10 cellular contexts compared by ENCODE assay signal in genomic region chr12:93229494-93230310, GRCh38.
DNase-seq lines count a peak whose midpoint lies in the region; ATAC-seq and TF ChIP-seq lines count a peak whose summit lies in the region.
"Had no signal": no experiment of that assay in that cellular context is flagged by ENCODE, and none has a peak within 500 bp of the region (broad histone marks: within the 10 kb centered on the region; RNA-seq: fewer than 3 reads in every experiment).

No MANE protein-coding gene starts in this region.

- intact Hi-C loops in OCI-LY7 (cut with micrococcal nuclease; ENCODE audit: unreplicated experiment): no loop called here

- WGBS in mesodermal cell (ENCODE audit: insufficient coverage in 2 of 2), 2 experiments: 71 to 100% methylated on average over 2 to 4 of the region's 6 CpGs

- H4K20me1 ChIP-seq in OCI-LY7 (ENCODE audit: insufficient read depth, low read length): no peaks in the 10 kb centered on the region

- H3K4me2 ChIP-seq in OCI-LY7 (ENCODE audit: low read length): no peak overlapping the region

- H3K36me3 ChIP-seq in mesodermal cell (ENCODE audit: control insufficient read depth, insufficient read depth, low read length): no peaks in the 10 kb centered on the region
- no peaks in the 10 kb centered on the region for H3K36me3 ChIP-seq in OCI-LY7 (ENCODE audit: insufficient read depth, low read length)
- H3K36me3 ChIP-seq: upper lobe of left lung had no signal

- no peak overlapping the region for H2AFZ ChIP-seq in OCI-LY7 (ENCODE audit: low read length)

- POLR2A ChIA-PET in OCI-LY7 (lab: Charles Lee): no interaction called here

- no TSS peak for BruUV-seq in OCI-LY7 (replicated peaks; lab: Mats Ljungman, UMichigan)

- no peak for TF ChIP-seq POLR2A in NB4 (IDR thresholded peaks at IDR 0.05; ENCODE audit: extremely low read depth, insufficient read length)

- H3K9me2 ChIP-seq in OCI-LY7 (ENCODE audit: insufficient read depth, low read length): no peaks in the 10 kb centered on the region

- DNase-seq in COLO829 (ENCODE audit: low spot score) (peak; percentile 54), NB4 (ENCODE audit: low read depth) (peak; percentile 44), cardiac fibroblast (ENCODE audit: low read depth in 2 of 2) (peak; percentile 82 to 96), OCI-LY7 (ENCODE audit: low spot score) (no peak)
- no peak for DNase-seq in stimulated activated naive CD4-positive, alpha-beta T cell treated with Interleukin-2 at 50 U/mL for 16 hours (lab: John Stamatoyannopoulos, UW)
- DNase-seq in activated CD4-positive, CD25-positive, alpha-beta regulatory T cell (lab: John Stamatoyannopoulos, UW): no peak
- DNase-seq: T-helper 2 cell, upper lobe of left lung had no signal

- H3K4me1 ChIP-seq in mesodermal cell (ENCODE audit: control insufficient read depth, insufficient read depth, low read length, poor library complexity, severe bottlenecking) (peaks cover 5% of the 10 kb centered on the region), OCI-LY7 (ENCODE audit: insufficient read depth, low read length, poor library complexity, severe bottlenecking) (no peaks in the 10 kb centered on the region)
- H3K4me1 ChIP-seq: upper lobe of left lung had no signal

- H3K4me3 ChIP-seq in NB4 (ENCODE audit: low read depth, low read length) (no peak overlapping the region), cardiac fibroblast (replicated peaks in 1 of 2; ENCODE audit: low read depth in 2 of 2, low read length in 2 of 2) (no peak overlapping the region), mesodermal cell (ENCODE audit: extremely low read depth, insufficient read depth, low read length, poor library complexity, severe bottlenecking) (no peak overlapping the region), OCI-LY7 (ENCODE audit: low read depth, low read length, poor library complexity, severe bottlenecking) (no peak overlapping the region)
- H3K4me3 ChIP-seq: upper lobe of left lung had no signal

- no peaks in the 10 kb centered on the region for H3K79me2 ChIP-seq in OCI-LY7 (ENCODE audit: insufficient read depth, low read depth, low read length)

- H3K27ac ChIP-seq in mesodermal cell (ENCODE audit: low read depth, low read length, severe bottlenecking): peak overlapping the region; percentile 80
- H3K27ac ChIP-seq in OCI-LY7 (ENCODE audit: low read depth, low read length, poor library complexity, severe bottlenecking): no peak overlapping the region
- H3K27ac ChIP-seq: upper lobe of left lung had no signal

- H3K9me3 ChIP-seq in mesodermal cell (ENCODE audit: control insufficient read depth, low read length) (no peaks in the 10 kb centered on the region), OCI-LY7 (ENCODE audit: low read length) (no peaks in the 10 kb centered on the region; the same call in 1 of the 2 replicates)
- H3K9me3 ChIP-seq: upper lobe of left lung had no signal

- CTCF ChIA-PET in OCI-LY7 (lab: Charles Lee; ENCODE audit: unreplicated experiment): interaction anchor here (1.2 kb wide), 1 partner anchor 13 kb away, joined by 3 read pairs; no protein-coding TSS in a partner anchor

- ATAC-seq in HG02759 (IDR thresholded peaks at IDR 0.05; ENCODE audit: unreplicated experiment): no peak

- no peak for TF ChIP-seq CTCF in NB4 (IDR thresholded peaks at IDR 0.05; ENCODE audit: low read depth, low read length)
- TF ChIP-seq CTCF in cardiac fibroblast (IDR thresholded peaks at IDR 0.05; ENCODE audit: low read depth, low read length): no peak
- no peak for TF ChIP-seq CTCF in OCI-LY7 (conservative IDR thresholded peaks at IDR 0.05; ENCODE audit: low read length)

Comparison
In these comparisons a context has a peak if more than half of its experiments do, and no peak if none do; other contexts are left out.
1. DNase-seq: peak in COLO829 (single experiment), NB4 (single experiment) and cardiac fibroblast (2 of 2); none in stimulated activated naive CD4-positive, alpha-beta T cell treated with Interleukin-2 at 50 U/mL for 16 hours (single experiment), activated CD4-positive, CD25-positive, alpha-beta regulatory T cell (0 of 4) and OCI-LY7 (single experiment).